3 cellular contexts compared by ENCODE assay signal in genomic region chr10:21021231-21021630, GRCh38.
"Had no signal": no experiment of that assay in that cellular context is flagged by ENCODE, and none has a peak within 500 bp of the region (broad histone marks: within the 10 kb centered on the region; RNA-seq: fewer than 3 reads in every experiment).

No MANE protein-coding gene starts in this region.

- H3K4me3 Mint-ChIP-seq: GM23338, H9 had no signal

- DNase-seq: IMR-90 had no signal

- H3K9me3 Mint-ChIP-seq: GM23338, H9 had no signal

- H3K4me3 ChIP-seq: GM23338 had no signal

- H3K4me1 Mint-ChIP-seq: GM23338, H9 had no signal

- H3K27ac Mint-ChIP-seq: GM23338 had no signal
